1 cellular context compared by ENCODE assay signal in the genomic region with DNA sequence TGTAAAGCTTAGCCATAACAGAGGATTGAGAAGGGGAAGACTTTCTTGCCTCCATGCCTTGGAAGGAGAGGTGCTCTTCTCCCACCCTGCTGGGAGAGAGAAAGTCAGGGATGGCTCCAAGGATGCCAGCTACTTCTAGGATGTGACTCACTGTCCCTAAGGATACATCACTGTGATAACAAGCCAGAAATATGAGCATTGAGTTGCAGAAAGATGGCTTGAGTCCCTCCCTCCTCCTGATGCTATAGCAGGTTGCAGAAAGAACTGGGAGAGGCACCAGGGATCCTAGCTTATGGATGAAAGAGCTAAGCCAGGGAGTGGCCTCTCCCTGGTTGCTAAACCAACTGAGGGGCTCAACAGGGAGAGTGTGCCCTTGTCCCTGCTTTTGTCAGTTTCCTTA.
TF ChIP-seq lines count a peak whose summit lies in the region.

No MANE protein-coding gene starts in this region.

TF ChIP-seq in SK-N-SH treated with all-trans-retinoic acid at 6 μM for 48 hours, 23 proteins besides CTCF, POLR2A, EP300 and RAD21 (continued from another document):
- TF ChIP-seq, protein P1, sequence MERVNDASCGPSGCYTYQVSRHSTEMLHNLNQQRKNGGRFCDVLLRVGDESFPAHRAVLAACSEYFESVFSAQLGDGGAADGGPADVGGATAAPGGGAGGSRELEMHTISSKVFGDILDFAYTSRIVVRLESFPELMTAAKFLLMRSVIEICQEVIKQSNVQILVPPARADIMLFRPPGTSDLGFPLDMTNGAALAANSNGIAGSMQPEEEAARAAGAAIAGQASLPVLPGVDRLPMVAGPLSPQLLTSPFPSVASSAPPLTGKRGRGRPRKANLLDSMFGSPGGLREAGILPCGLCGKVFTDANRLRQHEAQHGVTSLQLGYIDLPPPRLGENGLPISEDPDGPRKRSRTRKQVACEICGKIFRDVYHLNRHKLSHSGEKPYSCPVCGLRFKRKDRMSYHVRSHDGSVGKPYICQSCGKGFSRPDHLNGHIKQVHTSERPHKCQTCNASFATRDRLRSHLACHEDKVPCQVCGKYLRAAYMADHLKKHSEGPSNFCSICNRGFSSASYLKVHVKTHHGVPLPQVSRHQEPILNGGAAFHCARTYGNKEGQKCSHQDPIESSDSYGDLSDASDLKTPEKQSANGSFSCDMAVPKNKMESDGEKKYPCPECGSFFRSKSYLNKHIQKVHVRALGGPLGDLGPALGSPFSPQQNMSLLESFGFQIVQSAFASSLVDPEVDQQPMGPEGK (CRISPR knock-in tag; IDR thresholded peaks at IDR 0.05; ENCODE audit: borderline replicate concordance): no peak
- no peak for TF ChIP-seq ESRRG (CRISPR knock-in tag; IDR thresholded peaks at IDR 0.05)
- no peak for TF ChIP-seq ZFP3 (CRISPR knock-in tag; IDR thresholded peaks at IDR 0.05)
- TF ChIP-seq, protein P2, sequence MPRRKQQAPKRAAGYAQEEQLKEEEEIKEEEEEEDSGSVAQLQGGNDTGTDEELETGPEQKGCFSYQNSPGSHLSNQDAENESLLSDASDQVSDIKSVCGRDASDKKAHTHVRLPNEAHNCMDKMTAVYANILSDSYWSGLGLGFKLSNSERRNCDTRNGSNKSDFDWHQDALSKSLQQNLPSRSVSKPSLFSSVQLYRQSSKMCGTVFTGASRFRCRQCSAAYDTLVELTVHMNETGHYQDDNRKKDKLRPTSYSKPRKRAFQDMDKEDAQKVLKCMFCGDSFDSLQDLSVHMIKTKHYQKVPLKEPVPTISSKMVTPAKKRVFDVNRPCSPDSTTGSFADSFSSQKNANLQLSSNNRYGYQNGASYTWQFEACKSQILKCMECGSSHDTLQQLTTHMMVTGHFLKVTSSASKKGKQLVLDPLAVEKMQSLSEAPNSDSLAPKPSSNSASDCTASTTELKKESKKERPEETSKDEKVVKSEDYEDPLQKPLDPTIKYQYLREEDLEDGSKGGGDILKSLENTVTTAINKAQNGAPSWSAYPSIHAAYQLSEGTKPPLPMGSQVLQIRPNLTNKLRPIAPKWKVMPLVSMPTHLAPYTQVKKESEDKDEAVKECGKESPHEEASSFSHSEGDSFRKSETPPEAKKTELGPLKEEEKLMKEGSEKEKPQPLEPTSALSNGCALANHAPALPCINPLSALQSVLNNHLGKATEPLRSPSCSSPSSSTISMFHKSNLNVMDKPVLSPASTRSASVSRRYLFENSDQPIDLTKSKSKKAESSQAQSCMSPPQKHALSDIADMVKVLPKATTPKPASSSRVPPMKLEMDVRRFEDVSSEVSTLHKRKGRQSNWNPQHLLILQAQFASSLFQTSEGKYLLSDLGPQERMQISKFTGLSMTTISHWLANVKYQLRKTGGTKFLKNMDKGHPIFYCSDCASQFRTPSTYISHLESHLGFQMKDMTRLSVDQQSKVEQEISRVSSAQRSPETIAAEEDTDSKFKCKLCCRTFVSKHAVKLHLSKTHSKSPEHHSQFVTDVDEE (CRISPR knock-in tag; IDR thresholded peaks at IDR 0.05): no peak
- TF ChIP-seq ISL1 (CRISPR knock-in tag; IDR thresholded peaks at IDR 0.05): no peak
- no peak for TF ChIP-seq ZFP30 (CRISPR knock-in tag; IDR thresholded peaks at IDR 0.05)
- TF ChIP-seq GLIS3 (CRISPR knock-in tag; IDR thresholded peaks at IDR 0.05): no peak
- no peak for TF ChIP-seq PPARA (CRISPR knock-in tag; IDR thresholded peaks at IDR 0.05; ENCODE audit: borderline replicate concordance)
- no peak for TF ChIP-seq ZNF8 (CRISPR knock-in tag; IDR thresholded peaks at IDR 0.05)
